In the genomic region with DNA sequence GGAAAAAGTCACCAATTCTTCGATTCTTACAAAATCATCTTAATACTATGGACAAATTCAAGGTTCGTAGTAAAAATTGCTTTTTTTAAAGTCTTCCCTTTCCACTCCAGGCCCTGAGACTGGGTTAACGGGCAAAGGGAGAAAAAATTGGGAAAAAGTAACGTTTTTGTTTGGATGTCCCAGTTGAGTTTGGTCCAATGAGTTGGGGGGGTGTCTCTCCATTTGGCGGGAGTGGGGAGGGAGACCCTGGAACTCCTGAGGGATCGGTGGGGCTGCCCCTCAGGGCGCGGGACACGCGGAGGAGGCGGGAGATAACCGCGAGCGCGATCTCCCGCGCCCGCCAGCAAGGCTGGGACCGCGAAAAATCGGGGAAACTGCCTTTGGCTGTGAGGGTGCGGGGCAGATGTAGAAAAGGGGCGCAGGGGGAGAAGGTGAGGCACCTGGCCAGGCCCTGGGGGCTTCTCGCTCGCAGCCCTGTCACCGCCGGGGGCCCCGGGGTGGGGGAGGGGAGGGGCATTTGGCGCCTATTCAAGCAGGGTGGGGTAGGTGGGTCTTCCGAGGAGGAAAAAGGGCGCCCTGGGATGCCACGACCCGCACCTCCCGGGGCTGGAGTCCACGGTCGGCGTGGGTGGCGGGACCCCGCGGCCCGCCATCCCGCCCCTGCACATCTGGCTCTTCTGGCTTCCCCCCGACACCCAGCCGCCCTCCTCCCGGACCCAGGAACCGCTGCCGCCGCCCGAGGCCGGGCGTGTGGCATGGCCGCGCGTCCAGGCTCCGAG, we compare ENCODE assay signal across 8 cellular contexts. TPM values are rescaled to one million over a fixed set of nuclear protein-coding genes. Genes with fewer than 3 reads are reported as not detected.
DNase-seq lines count a peak whose midpoint lies in the region; ATAC-seq and TF ChIP-seq lines count a peak whose summit lies in the region.

No MANE protein-coding gene starts in this region.

- peak; percentile 0 for ATAC-seq in GM21825 (IDR thresholded peaks at IDR 0.05; ENCODE audit: unreplicated experiment)
- no peak for ATAC-seq in naive thymus-derived CD8-positive, alpha-beta T cell
- ATAC-seq in GM18511 (IDR thresholded peaks at IDR 0.05; ENCODE audit: unreplicated experiment), result no peak

- H3K9me3 ChIP-seq in DOHH2 (ENCODE audit: control insufficient read depth, insufficient read depth, low read length), result no peaks in the 10 kb centered on the region
- no peaks in the 10 kb centered on the region for H3K9me3 ChIP-seq in effector memory CD4-positive, alpha-beta T cell (ENCODE audit: control insufficient read depth, low read length)

- peak overlapping the region; percentile 56 to 89 (median 77) for H3K4me3 Mint-ChIP-seq in naive thymus-derived CD8-positive, alpha-beta T cell

- H3K9me3 Mint-ChIP-seq in naive thymus-derived CD8-positive, alpha-beta T cell, result no peaks in the 10 kb centered on the region

- peak overlapping the region; percentile 81 for H3K4me3 ChIP-seq in DOHH2 (ENCODE audit: low read length)
- peak overlapping the region; percentile 92 for H3K4me3 ChIP-seq in effector memory CD4-positive, alpha-beta T cell (ENCODE audit: insufficient read depth, low read depth, low read length, poor library complexity, severe bottlenecking)

- peaks cover 19 to 68% (median 43%) of the 10 kb centered on the region in 4 donors for H3K4me1 Mint-ChIP-seq in naive thymus-derived CD8-positive, alpha-beta T cell

- H3K27me3 ChIP-seq in DOHH2 (ENCODE audit: control insufficient read depth, low read length), result no peaks in the 10 kb centered on the region
- H3K27me3 ChIP-seq in effector memory CD4-positive, alpha-beta T cell (replicated peaks; ENCODE audit: control insufficient read depth, insufficient read depth, low read length, poor library complexity, severe bottlenecking), result no peaks in the 10 kb centered on the region

- POLR2A ChIA-PET in naive thymus-derived CD8-positive, alpha-beta T cell (lab: Charles Lee), result interaction anchor here (0.6 to 1.4 kb wide), 6 partner anchors 9 to 1965 kb away, joined by 3 to 6 read pairs (median 4); a partner anchor contains a TSS

- H3K4me1 ChIP-seq in DOHH2 (ENCODE audit: control insufficient read depth, low read length), result peaks cover 55% of the 10 kb centered on the region
- peaks cover 16% of the 10 kb centered on the region for H3K4me1 ChIP-seq in effector memory CD4-positive, alpha-beta T cell (ENCODE audit: control insufficient read depth, insufficient read depth, low read length, poor library complexity, severe bottlenecking)

- peak overlapping the region in 1 of 10 donors; percentile 21 for H3K27ac Mint-ChIP-seq in naive thymus-derived CD8-positive, alpha-beta T cell

- H3K79me2 ChIP-seq in DOHH2 (ENCODE audit: control insufficient read depth, low read length), result peaks cover 94% of the 10 kb centered on the region

- H3K27me3 Mint-ChIP-seq in naive thymus-derived CD8-positive, alpha-beta T cell, result peaks cover 0 to 3% (median 0%) of the 10 kb centered on the region in 5 donors

- 0 out of 2 replicates have a peak, but pooled peaks cover 6% of the 10 kb centered on the region for H3F3A ChIP-seq in DOHH2 (ENCODE audit: control insufficient read depth, insufficient read depth)

- peak overlapping the region; percentile 78 for H3K4me2 ChIP-seq in DOHH2 (ENCODE audit: low read length)

- no peak for DNase-seq in effector memory CD4-positive, alpha-beta T cell
- peak in 1 of 10 donors; percentile 60 for DNase-seq in naive thymus-derived CD8-positive, alpha-beta T cell
- DNase-seq in NCI-H2107 (lab: John Stamatoyannopoulos, UW), result no peak
- no peak for DNase-seq in NCI-H187 (lab: John Stamatoyannopoulos, UW)

- H3K36me3 Mint-ChIP-seq in naive thymus-derived CD8-positive, alpha-beta T cell, result peaks cover 0 to 16% (median 0%) of the 10 kb centered on the region in 3 donors

- H3K36me3 ChIP-seq in DOHH2 (ENCODE audit: control insufficient read depth, low read length), result peaks cover 89% of the 10 kb centered on the region
- no peaks in the 10 kb centered on the region for H3K36me3 ChIP-seq in effector memory CD4-positive, alpha-beta T cell (ENCODE audit: control insufficient read depth, insufficient read depth, low read length)

- no peaks in the 10 kb centered on the region for H3K9me2 ChIP-seq in DOHH2 (replicated peaks; ENCODE audit: control insufficient read depth, low read length)

- H3K27ac ChIP-seq in DOHH2 (ENCODE audit: low read depth, low read length), result peak overlapping the region; percentile 72
- H3K27ac ChIP-seq in effector memory CD4-positive, alpha-beta T cell (ENCODE audit: insufficient read depth, low read length, poor library complexity, severe bottlenecking), result no peak overlapping the region

- no peak for TF ChIP-seq CTCF in DOHH2 (IDR thresholded peaks at IDR 0.05; ENCODE audit: low read depth, low read length, poor library complexity, severe bottlenecking)

- H4K20me1 ChIP-seq in DOHH2 (ENCODE audit: control insufficient read depth, insufficient read depth, low read depth, low read length), result peaks cover 35% of the 10 kb centered on the region

TF ChIP-seq in PFSK-1, 5 proteins besides CTCF, POLR2A, EP300 and RAD21:
- TF ChIP-seq SIN3A (IDR thresholded peaks at IDR 0.05; ENCODE audit: borderline replicate concordance, insufficient read depth, low read length), result 0 out of 2 replicates have a peak, but pooled peaks have one; percentile 16
- TF ChIP-seq, protein P1, sequence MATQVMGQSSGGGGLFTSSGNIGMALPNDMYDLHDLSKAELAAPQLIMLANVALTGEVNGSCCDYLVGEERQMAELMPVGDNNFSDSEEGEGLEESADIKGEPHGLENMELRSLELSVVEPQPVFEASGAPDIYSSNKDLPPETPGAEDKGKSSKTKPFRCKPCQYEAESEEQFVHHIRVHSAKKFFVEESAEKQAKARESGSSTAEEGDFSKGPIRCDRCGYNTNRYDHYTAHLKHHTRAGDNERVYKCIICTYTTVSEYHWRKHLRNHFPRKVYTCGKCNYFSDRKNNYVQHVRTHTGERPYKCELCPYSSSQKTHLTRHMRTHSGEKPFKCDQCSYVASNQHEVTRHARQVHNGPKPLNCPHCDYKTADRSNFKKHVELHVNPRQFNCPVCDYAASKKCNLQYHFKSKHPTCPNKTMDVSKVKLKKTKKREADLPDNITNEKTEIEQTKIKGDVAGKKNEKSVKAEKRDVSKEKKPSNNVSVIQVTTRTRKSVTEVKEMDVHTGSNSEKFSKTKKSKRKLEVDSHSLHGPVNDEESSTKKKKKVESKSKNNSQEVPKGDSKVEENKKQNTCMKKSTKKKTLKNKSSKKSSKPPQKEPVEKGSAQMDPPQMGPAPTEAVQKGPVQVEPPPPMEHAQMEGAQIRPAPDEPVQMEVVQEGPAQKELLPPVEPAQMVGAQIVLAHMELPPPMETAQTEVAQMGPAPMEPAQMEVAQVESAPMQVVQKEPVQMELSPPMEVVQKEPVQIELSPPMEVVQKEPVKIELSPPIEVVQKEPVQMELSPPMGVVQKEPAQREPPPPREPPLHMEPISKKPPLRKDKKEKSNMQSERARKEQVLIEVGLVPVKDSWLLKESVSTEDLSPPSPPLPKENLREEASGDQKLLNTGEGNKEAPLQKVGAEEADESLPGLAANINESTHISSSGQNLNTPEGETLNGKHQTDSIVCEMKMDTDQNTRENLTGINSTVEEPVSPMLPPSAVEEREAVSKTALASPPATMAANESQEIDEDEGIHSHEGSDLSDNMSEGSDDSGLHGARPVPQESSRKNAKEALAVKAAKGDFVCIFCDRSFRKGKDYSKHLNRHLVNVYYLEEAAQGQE (IDR thresholded peaks at IDR 0.05; ENCODE audit: insufficient read depth in 1 of 2, low read depth in 2 of 2, low read length in 2 of 2), result no peak
TF ChIP-seq in PFSK-1: peak in this region for 1.

RNA-seq across cellular contexts. Expression of a gene that starts 0.7 kb away (rescaled TPM):
- 6.0 TPM for polyA plus RNA-seq in PFSK-1 (2012; ENCODE audit: insufficient read length, low read depth)
- total RNA-seq in naive thymus-derived CD8-positive, alpha-beta T cell, result 1 to 10 TPM; 7.8 TPM
- 1 to 10 TPM; 4.3 to 7.1 (median 5.9) TPM for polyA plus RNA-seq in naive thymus-derived CD8-positive, alpha-beta T cell

RNA-seq across cellular contexts. Expression of a gene that starts 20.3 kb away (rescaled TPM):
- 11.5 TPM for polyA plus RNA-seq in PFSK-1 (2012; ENCODE audit: insufficient read length, low read depth)
- 10 to 100 TPM; 14.6 to 17.4 TPM for total RNA-seq in naive thymus-derived CD8-positive, alpha-beta T cell
- 1 to 10 TPM; 7.3 to 9.5 (median 7.7) TPM for polyA plus RNA-seq in naive thymus-derived CD8-positive, alpha-beta T cell
